In genomic region chr1:1779691-1780597, GRCh38 we compare ENCODE assay signal across 1 cellular context.
A peak's percentile ranks its signal among the peaks of the same experiment; 100 is the strongest.
TF ChIP-seq lines count a peak whose summit lies in the region.

No MANE protein-coding gene starts in this region.

TF ChIP-seq in WTC11, 78 proteins besides CTCF, POLR2A, EP300 and RAD21 (continued from another document and continues in another):
- TF ChIP-seq, protein P1, sequence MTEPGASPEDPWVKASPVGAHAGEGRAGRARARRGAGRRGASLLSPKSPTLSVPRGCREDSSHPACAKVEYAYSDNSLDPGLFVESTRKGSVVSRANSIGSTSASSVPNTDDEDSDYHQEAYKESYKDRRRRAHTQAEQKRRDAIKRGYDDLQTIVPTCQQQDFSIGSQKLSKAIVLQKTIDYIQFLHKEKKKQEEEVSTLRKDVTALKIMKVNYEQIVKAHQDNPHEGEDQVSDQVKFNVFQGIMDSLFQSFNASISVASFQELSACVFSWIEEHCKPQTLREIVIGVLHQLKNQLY (CRISPR knock-in tag; IDR thresholded peaks at IDR 0.05) = no peak
- no peak for TF ChIP-seq SOX15 (CRISPR knock-in tag; IDR thresholded peaks at IDR 0.05)
- TF ChIP-seq NFATC4 (CRISPR knock-in tag; IDR thresholded peaks at IDR 0.05) = 0 out of 2 replicates have a peak, but pooled peaks have one; percentile 54
- TF ChIP-seq ELF4 (CRISPR knock-in tag; IDR thresholded peaks at IDR 0.05; ENCODE audit: low read depth) = no peak
- TF ChIP-seq NR2C2 (CRISPR knock-in tag; IDR thresholded peaks at IDR 0.05) = no peak
- TF ChIP-seq FOXJ3 (CRISPR knock-in tag; IDR thresholded peaks at IDR 0.05; ENCODE audit: borderline replicate concordance) = no peak
- no peak for TF ChIP-seq NR1H2 (CRISPR knock-in tag; IDR thresholded peaks at IDR 0.05)
- 0 out of 2 replicates have a peak, but pooled peaks have one; percentile 37 for TF ChIP-seq ETV6 (CRISPR knock-in tag; IDR thresholded peaks at IDR 0.05)
- TF ChIP-seq ZNF416 (CRISPR knock-in tag; IDR thresholded peaks at IDR 0.05) = no peak
- TF ChIP-seq IRF1 (CRISPR knock-in tag; IDR thresholded peaks at IDR 0.05) = no peak
- no peak for TF ChIP-seq ERG (CRISPR knock-in tag; IDR thresholded peaks at IDR 0.05)
- TF ChIP-seq, protein P2, sequence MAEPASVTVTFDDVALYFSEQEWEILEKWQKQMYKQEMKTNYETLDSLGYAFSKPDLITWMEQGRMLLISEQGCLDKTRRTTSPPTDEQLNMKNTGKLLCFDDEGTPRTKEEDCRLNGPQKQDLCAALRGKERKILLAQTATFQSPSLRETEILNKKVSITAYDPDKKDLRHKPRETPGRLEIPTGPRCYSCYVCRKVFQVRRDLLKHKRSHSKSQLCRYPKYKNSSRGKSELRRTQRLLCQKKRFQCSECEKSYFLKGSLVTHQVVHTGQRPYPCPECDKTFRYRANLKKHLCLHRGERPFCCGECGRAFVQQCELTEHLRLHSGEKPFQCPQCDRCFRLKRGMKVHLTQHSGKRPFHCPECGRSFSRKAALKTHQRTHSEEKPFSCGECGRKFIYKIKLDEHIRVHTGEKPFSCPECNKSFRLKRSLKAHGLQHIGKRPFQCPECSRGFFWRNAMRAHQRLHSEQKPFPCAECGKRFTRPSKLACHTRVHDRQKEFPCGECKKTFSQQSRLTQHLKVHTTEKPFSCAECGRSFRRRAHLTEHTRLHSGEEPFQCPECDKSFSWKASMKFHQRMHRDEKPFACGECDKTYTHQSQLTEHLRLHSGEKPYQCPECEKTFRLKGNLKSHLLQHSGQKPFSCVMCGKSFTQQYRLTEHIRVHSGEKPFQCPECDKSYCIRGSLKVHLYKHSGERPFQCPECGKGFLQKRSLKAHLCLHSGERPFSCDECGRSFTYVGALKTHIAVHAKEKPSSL (CRISPR knock-in tag; conservative IDR thresholded peaks at IDR 0.05) = no peak
- TF ChIP-seq, protein P3, sequence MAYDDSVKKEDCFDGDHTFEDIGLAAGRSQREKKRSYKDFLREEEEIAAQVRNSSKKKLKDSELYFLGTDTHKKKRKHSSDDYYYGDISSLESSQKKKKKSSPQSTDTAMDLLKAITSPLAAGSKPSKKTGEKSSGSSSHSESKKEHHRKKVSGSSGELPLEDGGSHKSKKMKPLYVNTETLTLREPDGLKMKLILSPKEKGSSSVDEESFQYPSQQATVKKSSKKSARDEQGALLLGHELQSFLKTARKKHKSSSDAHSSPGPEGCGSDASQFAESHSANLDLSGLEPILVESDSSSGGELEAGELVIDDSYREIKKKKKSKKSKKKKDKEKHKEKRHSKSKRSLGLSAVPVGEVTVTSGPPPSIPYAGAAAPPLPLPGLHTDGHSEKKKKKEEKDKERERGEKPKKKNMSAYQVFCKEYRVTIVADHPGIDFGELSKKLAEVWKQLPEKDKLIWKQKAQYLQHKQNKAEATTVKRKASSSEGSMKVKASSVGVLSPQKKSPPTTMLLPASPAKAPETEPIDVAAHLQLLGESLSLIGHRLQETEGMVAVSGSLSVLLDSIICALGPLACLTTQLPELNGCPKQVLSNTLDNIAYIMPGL (CRISPR knock-in tag; IDR thresholded peaks at IDR 0.05) = no peak
- peak; percentile 87 for TF ChIP-seq ZNF423 (CRISPR knock-in tag; IDR thresholded peaks at IDR 0.05)
- TF ChIP-seq JAZF1 (CRISPR knock-in tag; IDR thresholded peaks at IDR 0.05) = no peak
- no peak for TF ChIP-seq GABPB1 (CRISPR knock-in tag; IDR thresholded peaks at IDR 0.05)
- TF ChIP-seq IRF2 (CRISPR knock-in tag; IDR thresholded peaks at IDR 0.05; ENCODE audit: borderline replicate concordance, low read depth) = no peak
- TF ChIP-seq ZNF317 (CRISPR knock-in tag; IDR thresholded peaks at IDR 0.05; ENCODE audit: borderline replicate concordance, low read depth) = no peak
- no peak for TF ChIP-seq ATF2 (CRISPR knock-in tag; IDR thresholded peaks at IDR 0.05; ENCODE audit: borderline replicate concordance, low read depth)
- TF ChIP-seq MYBL2 (CRISPR knock-in tag; IDR thresholded peaks at IDR 0.05) = 0 out of 2 replicates have a peak, but pooled peaks have one; percentile 21
- TF ChIP-seq ZNF138 (CRISPR knock-in tag; conservative IDR thresholded peaks at IDR 0.05) = no peak
- no peak for TF ChIP-seq ZNF671 (CRISPR knock-in tag; IDR thresholded peaks at IDR 0.05)
- TF ChIP-seq SP1 (CRISPR knock-in tag; conservative IDR thresholded peaks at IDR 0.05) = peak; percentile 51; the same call in 1 of the 2 replicates
- TF ChIP-seq SMAD3 (CRISPR knock-in tag; IDR thresholded peaks at IDR 0.05; ENCODE audit: borderline replicate concordance) = peak; percentile 73; the same call in 1 of the 2 replicates
- TF ChIP-seq CREB1 (CRISPR knock-in tag; IDR thresholded peaks at IDR 0.05) = no peak
- TF ChIP-seq ZNF219 (CRISPR knock-in tag; IDR thresholded peaks at IDR 0.05; ENCODE audit: borderline replicate concordance) = no peak
- peak; percentile 48; the same call in 1 of the 2 replicates for TF ChIP-seq ARID4B (CRISPR knock-in tag; IDR thresholded peaks at IDR 0.05; ENCODE audit: borderline replicate concordance)
- peak; percentile 24; the same call in 1 of the 2 replicates for TF ChIP-seq ZBTB43 (CRISPR knock-in tag; IDR thresholded peaks at IDR 0.05)
- TF ChIP-seq, protein P4, sequence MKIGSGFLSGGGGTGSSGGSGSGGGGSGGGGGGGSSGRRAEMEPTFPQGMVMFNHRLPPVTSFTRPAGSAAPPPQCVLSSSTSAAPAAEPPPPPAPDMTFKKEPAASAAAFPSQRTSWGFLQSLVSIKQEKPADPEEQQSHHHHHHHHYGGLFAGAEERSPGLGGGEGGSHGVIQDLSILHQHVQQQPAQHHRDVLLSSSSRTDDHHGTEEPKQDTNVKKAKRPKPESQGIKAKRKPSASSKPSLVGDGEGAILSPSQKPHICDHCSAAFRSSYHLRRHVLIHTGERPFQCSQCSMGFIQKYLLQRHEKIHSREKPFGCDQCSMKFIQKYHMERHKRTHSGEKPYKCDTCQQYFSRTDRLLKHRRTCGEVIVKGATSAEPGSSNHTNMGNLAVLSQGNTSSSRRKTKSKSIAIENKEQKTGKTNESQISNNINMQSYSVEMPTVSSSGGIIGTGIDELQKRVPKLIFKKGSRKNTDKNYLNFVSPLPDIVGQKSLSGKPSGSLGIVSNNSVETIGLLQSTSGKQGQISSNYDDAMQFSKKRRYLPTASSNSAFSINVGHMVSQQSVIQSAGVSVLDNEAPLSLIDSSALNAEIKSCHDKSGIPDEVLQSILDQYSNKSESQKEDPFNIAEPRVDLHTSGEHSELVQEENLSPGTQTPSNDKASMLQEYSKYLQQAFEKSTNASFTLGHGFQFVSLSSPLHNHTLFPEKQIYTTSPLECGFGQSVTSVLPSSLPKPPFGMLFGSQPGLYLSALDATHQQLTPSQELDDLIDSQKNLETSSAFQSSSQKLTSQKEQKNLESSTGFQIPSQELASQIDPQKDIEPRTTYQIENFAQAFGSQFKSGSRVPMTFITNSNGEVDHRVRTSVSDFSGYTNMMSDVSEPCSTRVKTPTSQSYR (CRISPR knock-in tag; IDR thresholded peaks at IDR 0.05) = no peak
- TF ChIP-seq, protein P5, sequence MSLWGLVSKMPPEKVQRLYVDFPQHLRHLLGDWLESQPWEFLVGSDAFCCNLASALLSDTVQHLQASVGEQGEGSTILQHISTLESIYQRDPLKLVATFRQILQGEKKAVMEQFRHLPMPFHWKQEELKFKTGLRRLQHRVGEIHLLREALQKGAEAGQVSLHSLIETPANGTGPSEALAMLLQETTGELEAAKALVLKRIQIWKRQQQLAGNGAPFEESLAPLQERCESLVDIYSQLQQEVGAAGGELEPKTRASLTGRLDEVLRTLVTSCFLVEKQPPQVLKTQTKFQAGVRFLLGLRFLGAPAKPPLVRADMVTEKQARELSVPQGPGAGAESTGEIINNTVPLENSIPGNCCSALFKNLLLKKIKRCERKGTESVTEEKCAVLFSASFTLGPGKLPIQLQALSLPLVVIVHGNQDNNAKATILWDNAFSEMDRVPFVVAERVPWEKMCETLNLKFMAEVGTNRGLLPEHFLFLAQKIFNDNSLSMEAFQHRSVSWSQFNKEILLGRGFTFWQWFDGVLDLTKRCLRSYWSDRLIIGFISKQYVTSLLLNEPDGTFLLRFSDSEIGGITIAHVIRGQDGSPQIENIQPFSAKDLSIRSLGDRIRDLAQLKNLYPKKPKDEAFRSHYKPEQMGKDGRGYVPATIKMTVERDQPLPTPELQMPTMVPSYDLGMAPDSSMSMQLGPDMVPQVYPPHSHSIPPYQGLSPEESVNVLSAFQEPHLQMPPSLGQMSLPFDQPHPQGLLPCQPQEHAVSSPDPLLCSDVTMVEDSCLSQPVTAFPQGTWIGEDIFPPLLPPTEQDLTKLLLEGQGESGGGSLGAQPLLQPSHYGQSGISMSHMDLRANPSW (CRISPR knock-in tag; conservative IDR thresholded peaks at IDR 0.05; ENCODE audit: low read depth) = no peak
- no peak for TF ChIP-seq ATF6 (CRISPR knock-in tag; IDR thresholded peaks at IDR 0.05)
- TF ChIP-seq EMX1 (CRISPR knock-in tag; IDR thresholded peaks at IDR 0.05) = no peak
- TF ChIP-seq TCF7 (CRISPR knock-in tag; IDR thresholded peaks at IDR 0.05; ENCODE audit: low read depth) = no peak
- TF ChIP-seq ZNF396 (CRISPR knock-in tag; IDR thresholded peaks at IDR 0.05; ENCODE audit: borderline replicate concordance) = no peak
